Comparison of ENCODE assay signal across 8 cellular contexts in the genomic region with DNA sequence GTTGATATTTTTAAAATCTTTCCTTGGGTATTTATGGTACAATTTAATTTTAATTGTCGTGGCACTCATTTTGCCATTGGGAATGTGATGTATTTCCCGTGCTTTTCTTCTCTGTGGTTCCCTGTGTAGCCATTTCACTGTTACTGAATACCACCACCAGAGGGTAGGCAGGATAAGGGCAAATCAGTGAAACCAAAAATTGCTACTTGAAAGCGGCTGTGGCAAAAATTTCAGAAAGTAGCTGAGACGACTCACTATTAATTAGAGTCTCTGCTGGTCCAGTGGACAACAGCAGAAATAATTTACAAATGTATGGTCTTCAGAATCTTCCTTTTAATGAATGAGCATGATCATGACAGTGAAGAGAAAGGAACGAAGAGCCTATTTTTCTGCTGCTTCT. TPM values are rescaled to one million over a fixed set of nuclear protein-coding genes. Genes with fewer than 3 reads are reported as not detected.
DNase-seq lines count a peak whose midpoint lies in the region; ATAC-seq and TF ChIP-seq lines count a peak whose summit lies in the region.

No MANE protein-coding gene starts in this region.

- TF ChIP-seq CTCF in WTC11 (IDR thresholded peaks at IDR 0.05), result 0 out of 2 replicates have a peak, but pooled peaks have one; percentile 17

- POLR2A ChIA-PET in WTC11 (lab: Charles Lee), result no interaction called here

- CTCF ChIA-PET in WTC11 (lab: Charles Lee), result interaction anchor here (0.9 kb wide), 1 partner anchor 34 kb away, joined by 5 read pairs; a partner anchor contains a TSS

- H3K4me3 Mint-ChIP-seq in WTC11, result no peak overlapping the region

- H3K9me3 Mint-ChIP-seq in WTC11, result no peaks in the 10 kb centered on the region

- ATAC-seq in GM21528 (IDR thresholded peaks at IDR 0.05; ENCODE audit: low FRiP score, unreplicated experiment) (peak; percentile 86), WTC11 (peak; percentile 78)

- peaks cover 9% of the 10 kb centered on the region for H3K4me1 Mint-ChIP-seq in WTC11

- DNase-seq in activated gamma-delta T cell treated with Interleukin-2 at 50 U/mL for 16 hours, result peak; percentile 9
- DNase-seq in activated gamma-delta T cell (lab: John Stamatoyannopoulos, UW), result no peak
- peak; percentile 7 for DNase-seq in HPDE6-E6E7 (ENCODE audit: extremely low spot score)
- DNase-seq in WTC11 (ENCODE audit: low spot score), result no peak
- peak; percentile 16 for DNase-seq in glomerular visceral epithelial cell (ENCODE audit: extremely low spot score)
- DNase-seq in stromal cell of bone marrow (ENCODE audit: low read depth), result peak; percentile 14
- DNase-seq in cortex of kidney (lab: John Stamatoyannopoulos, UW), result no peak

- H3K27ac Mint-ChIP-seq in WTC11, result no peak overlapping the region

- H3K27me3 Mint-ChIP-seq in WTC11 (ENCODE audit: low read depth), result no peaks in the 10 kb centered on the region

- no peaks in the 10 kb centered on the region for H3K36me3 Mint-ChIP-seq in WTC11

TF ChIP-seq in WTC11, 78 proteins besides CTCF, POLR2A, EP300 and RAD21:
- TF ChIP-seq, protein P1, sequence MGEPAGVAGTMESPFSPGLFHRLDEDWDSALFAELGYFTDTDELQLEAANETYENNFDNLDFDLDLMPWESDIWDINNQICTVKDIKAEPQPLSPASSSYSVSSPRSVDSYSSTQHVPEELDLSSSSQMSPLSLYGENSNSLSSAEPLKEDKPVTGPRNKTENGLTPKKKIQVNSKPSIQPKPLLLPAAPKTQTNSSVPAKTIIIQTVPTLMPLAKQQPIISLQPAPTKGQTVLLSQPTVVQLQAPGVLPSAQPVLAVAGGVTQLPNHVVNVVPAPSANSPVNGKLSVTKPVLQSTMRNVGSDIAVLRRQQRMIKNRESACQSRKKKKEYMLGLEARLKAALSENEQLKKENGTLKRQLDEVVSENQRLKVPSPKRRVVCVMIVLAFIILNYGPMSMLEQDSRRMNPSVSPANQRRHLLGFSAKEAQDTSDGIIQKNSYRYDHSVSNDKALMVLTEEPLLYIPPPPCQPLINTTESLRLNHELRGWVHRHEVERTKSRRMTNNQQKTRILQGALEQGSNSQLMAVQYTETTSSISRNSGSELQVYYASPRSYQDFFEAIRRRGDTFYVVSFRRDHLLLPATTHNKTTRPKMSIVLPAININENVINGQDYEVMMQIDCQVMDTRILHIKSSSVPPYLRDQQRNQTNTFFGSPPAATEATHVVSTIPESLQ (CRISPR knock-in tag; IDR thresholded peaks at IDR 0.05), result no peak
- TF ChIP-seq NR2C2 (CRISPR knock-in tag; IDR thresholded peaks at IDR 0.05) (no peak), ZNF317 (CRISPR knock-in tag; IDR thresholded peaks at IDR 0.05; ENCODE audit: borderline replicate concordance, low read depth) (no peak), HMGA2 (CRISPR knock-in tag; IDR thresholded peaks at IDR 0.05) (no peak), TP53 (CRISPR knock-in tag; IDR thresholded peaks at IDR 0.05) (no peak)
- TF ChIP-seq, protein P2, sequence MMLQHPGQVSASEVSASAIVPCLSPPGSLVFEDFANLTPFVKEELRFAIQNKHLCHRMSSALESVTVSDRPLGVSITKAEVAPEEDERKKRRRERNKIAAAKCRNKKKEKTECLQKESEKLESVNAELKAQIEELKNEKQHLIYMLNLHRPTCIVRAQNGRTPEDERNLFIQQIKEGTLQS (CRISPR knock-in tag; conservative IDR thresholded peaks at IDR 0.05), result no peak

RNA-seq across cellular contexts. Expression of a gene that starts 34.4 kb away (rescaled TPM):
- 33.4 to 37.1 TPM (median 36.7 TPM) in 3 replicates for total RNA-seq in WTC11 (2021)

Comparison
In these comparisons a context has a peak if more than half of its experiments do, and no peak if none do; other contexts are left out.
1. DNase-seq: peak in activated gamma-delta T cell treated with Interleukin-2 at 50 U/mL for 16 hours (single experiment), HPDE6-E6E7 (single experiment), glomerular visceral epithelial cell (single experiment) and stromal cell of bone marrow (single experiment); none in activated gamma-delta T cell (single experiment), WTC11 (single experiment) and cortex of kidney (single experiment).